Comparison of ENCODE assay signal across 8 cellular contexts in the genomic region with DNA sequence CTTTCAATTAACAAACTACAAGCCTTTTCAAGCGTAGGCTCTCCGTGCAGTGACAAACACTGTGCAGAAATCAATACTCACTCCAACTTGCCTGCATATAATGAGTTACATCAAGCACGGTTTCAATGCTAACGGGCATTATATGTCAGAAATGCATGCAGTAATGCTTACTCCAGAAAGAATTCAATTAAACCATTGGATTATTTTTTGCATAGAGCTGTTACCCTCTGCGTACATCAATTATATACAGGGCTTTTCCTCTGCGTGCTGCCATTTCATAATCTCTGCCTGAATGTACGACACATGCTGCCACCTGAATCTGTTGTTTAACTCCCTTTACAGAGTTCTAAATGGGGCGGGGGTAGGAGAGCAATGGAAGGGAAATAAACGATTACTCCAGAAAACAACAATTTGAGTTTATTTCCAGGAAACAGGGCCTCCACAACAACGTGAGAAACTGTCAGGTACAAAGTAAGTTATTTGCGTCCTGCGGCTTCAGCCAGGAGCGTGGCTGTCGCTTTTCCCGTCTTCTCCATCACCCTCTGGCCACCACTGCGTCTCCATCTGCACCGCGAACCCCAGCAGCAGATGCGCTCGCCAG. TPM values are rescaled to one million over a fixed set of nuclear protein-coding genes. Genes with fewer than 3 reads are reported as not detected.
A peak's percentile ranks its signal among the peaks of the same experiment; 100 is the strongest.
DNase-seq lines count a peak whose midpoint lies in the region; ATAC-seq and TF ChIP-seq lines count a peak whose summit lies in the region.

No MANE protein-coding gene starts in this region.

- peak overlapping the region; percentile 84 to 96 for H3K4me3 ChIP-seq in ascending aorta
- peak overlapping the region; percentile 74 to 89 for H3K4me3 ChIP-seq in testis

- H3K36me3 ChIP-seq in ascending aorta (no peaks in the 10 kb centered on the region), testis (ENCODE audit: low read depth, missing control alignments) (no peaks in the 10 kb centered on the region)

- POLR2A ChIA-PET in activated CD4-positive, alpha-beta T cell treated with anti-CD3 and anti-CD28 coated beads for 36 hours (lab: Charles Lee) = no interaction called here

- H3K4me1 ChIP-seq in ascending aorta (peaks cover 0 to 6% of the 10 kb centered on the region in 2 donors), testis (no peaks in the 10 kb centered on the region)

- ATAC-seq in activated CD4-positive, alpha-beta T cell treated with anti-CD3 and anti-CD28 coated beads for 36 hours = no peak
- ATAC-seq in GM19452 (IDR thresholded peaks at IDR 0.05; ENCODE audit: unreplicated experiment) = no peak

- no peak for DNase-seq in activated CD4-positive, alpha-beta T cell treated with anti-CD3 and anti-CD28 coated beads for 36 hours
- DNase-seq in activated CD4-positive, alpha-beta T cell treated with anti-CD3 and anti-CD28 coated beads, Interleukin-2, amount 50 U/mL, for 1 hour = no peak
- DNase-seq in ascending aorta (ENCODE audit: low spot score in 2 of 2) (no peak), testis (no peak), occipital lobe (lab: John Stamatoyannopoulos, UW) (no peak)
- no peak for DNase-seq in stimulated activated naive CD4-positive, alpha-beta T cell treated with Interleukin-2 at 50 U/mL for 16 hours (lab: John Stamatoyannopoulos, UW)

- TF ChIP-seq POLR2A in testis (IDR thresholded peaks at IDR 0.05) = no peak

- CTCF ChIA-PET in activated CD4-positive, alpha-beta T cell treated with anti-CD3 and anti-CD28 coated beads for 36 hours (lab: Charles Lee) = interaction anchor here (1.1 kb wide), 1 partner anchor 10 kb away, joined by 3 read pairs; no protein-coding TSS in a partner anchor

- no peaks in the 10 kb centered on the region for H3K36me3 Mint-ChIP-seq in activated CD4-positive, alpha-beta T cell treated with anti-CD3 and anti-CD28 coated beads for 36 hours (ENCODE audit: low read depth)

- no peak for TF ChIP-seq CTCF in ascending aorta (IDR thresholded peaks at IDR 0.05)
- TF ChIP-seq CTCF in testis (IDR thresholded peaks at IDR 0.05) = no peak

- H3K9me3 ChIP-seq in ascending aorta (no peaks in the 10 kb centered on the region), testis (no peaks in the 10 kb centered on the region)

- H3K27ac Mint-ChIP-seq in activated CD4-positive, alpha-beta T cell treated with anti-CD3 and anti-CD28 coated beads for 36 hours = peak overlapping the region; percentile 40

- peaks cover 38% of the 10 kb centered on the region for H3K27me3 Mint-ChIP-seq in activated CD4-positive, alpha-beta T cell treated with anti-CD3 and anti-CD28 coated beads for 36 hours

- no peaks in the 10 kb centered on the region for H3K27me3 ChIP-seq in ascending aorta
- no peaks in the 10 kb centered on the region for H3K27me3 ChIP-seq in layer of hippocampus (ENCODE audit: control insufficient read depth, insufficient read depth, low read length)
- no peaks in the 10 kb centered on the region for H3K27me3 ChIP-seq in testis

- intact Hi-C loops in activated CD4-positive, alpha-beta T cell treated with anti-CD3 and anti-CD28 coated beads for 36 hours (cut with DNase I, micrococcal nuclease) = loop anchor here in 1 of 2 experiments (2.0 to 5.0 kb wide), 3 partner anchors 214 to 1176 kb away; a partner anchor contains a TSS
- intact Hi-C loops in ascending aorta (cut with DNase I) (no loop called here), testis (cut with DNase I; ENCODE audit: low total_unique reads) (no loop called here)

- 13 to 18% methylated on average over 20 of the region's 20 CpGs for WGBS in testis, 2 donors

- H3K4me3 Mint-ChIP-seq in activated CD4-positive, alpha-beta T cell treated with anti-CD3 and anti-CD28 coated beads for 36 hours = peak overlapping the region; percentile 90

- H3K9me3 Mint-ChIP-seq in activated CD4-positive, alpha-beta T cell treated with anti-CD3 and anti-CD28 coated beads for 36 hours (ENCODE audit: low read depth) = no peaks in the 10 kb centered on the region

- H3K4me1 Mint-ChIP-seq in activated CD4-positive, alpha-beta T cell treated with anti-CD3 and anti-CD28 coated beads for 36 hours = peaks cover 18% of the 10 kb centered on the region

- H3K27ac ChIP-seq in ascending aorta (peak overlapping the region; percentile 92 to 94), layer of hippocampus (ENCODE audit: low read depth, low read length) (peak overlapping the region; percentile 93), testis (peak overlapping the region in 1 of 2 donors; percentile 89)

RNA-seq across cellular contexts. Expression of a gene that starts 1.8 kb away (rescaled TPM):
- 1 to 10 TPM; 4.1 to 5.0 TPM for total RNA-seq in activated CD4-positive, alpha-beta T cell treated with anti-CD3 and anti-CD28 coated beads for 36 hours
- total RNA-seq in ascending aorta (73.1 TPM), testis (10 to 100 TPM; 12.5 to 13.3 TPM), occipital lobe (438 TPM)
- polyA plus RNA-seq in testis (ENCODE audit: insufficient read depth, low read depth, low replicate concordance) = 9.1 TPM
